In genomic region chr16:81752225-81752875, GRCh38 we compare ENCODE assay signal across 9 cellular contexts. TPM values are rescaled to one million over a fixed set of nuclear protein-coding genes. Genes with fewer than 3 reads are reported as not detected.
DNase-seq lines count a peak whose midpoint lies in the region; ATAC-seq and TF ChIP-seq lines count a peak whose summit lies in the region.
"Had no signal": no experiment of that assay in that cellular context is flagged by ENCODE, and none has a peak within 500 bp of the region (broad histone marks: within the 10 kb centered on the region; RNA-seq: fewer than 3 reads in every experiment).

No MANE protein-coding gene starts in this region.

- DNase-seq in activated CD4-positive, CD25-positive, alpha-beta regulatory T cell (lab: John Stamatoyannopoulos, UW) = no peak
- DNase-seq in OCI-M2 (lab: John Stamatoyannopoulos, UW; ENCODE audit: unreplicated experiment) (peak; percentile 21), left ventricle myocardium inferior (peak; percentile 63), thyroid gland (peak in 1 of 2 donors; percentile 16)
- no peak for DNase-seq in stimulated activated CD8-positive, alpha-beta memory T cell treated with anti-CD3 and anti-CD28 coated beads, Interleukin-4, amount 100 ng/mL, for 48 hours
- no peak for DNase-seq in stimulated activated CD4-positive, alpha-beta T cell treated with anti-CD3 and anti-CD28 coated beads, Interleukin-2, amount 100 ng/mL, for 48 hours

- no peaks in the 10 kb centered on the region for H3K9me3 ChIP-seq in left ventricle myocardium inferior (replicated peaks)
- H3K9me3 ChIP-seq in thyroid gland = no peaks in the 10 kb centered on the region

- TF ChIP-seq POLR2A in thyroid gland (IDR thresholded peaks at IDR 0.05) = no peak

- H3K4me3 ChIP-seq in left ventricle myocardium inferior (no peak overlapping the region), thyroid gland (replicated peaks in 1 of 3) (no peak overlapping the region)

- H3K4me1 ChIP-seq in left ventricle myocardium inferior = peaks cover 25% of the 10 kb centered on the region
- peaks cover 0 to 4% of the 10 kb centered on the region in 2 donors for H3K4me1 ChIP-seq in thyroid gland

- intact Hi-C loops in left ventricle myocardium inferior (cut with micrococcal nuclease) = no loop called here
- intact Hi-C loops in thyroid gland (cut with DNase I) = no loop called here

- H3K36me3 ChIP-seq in left ventricle myocardium inferior (no peaks in the 10 kb centered on the region), thyroid gland (no peaks in the 10 kb centered on the region)

- WGBS in thyroid gland, 2 donors = 58 to 68% methylated on average over 7 to 12 of the region's 13 CpGs

- peak overlapping the region; percentile 74 for H3K27ac ChIP-seq in left ventricle myocardium inferior (replicated peaks)
- H3K27ac ChIP-seq in thyroid gland = peak overlapping the region in 2 of 3 donors; percentile 45 to 56
- H3K27ac ChIP-seq: 22Rv1 had no signal

- ATAC-seq in activated CD4-positive, CD25-positive, alpha-beta regulatory T cell treated with anti-CD3 and anti-CD28 coated beads, Interleukin-2, amount 50 U/mL, for 24 hours = peak; percentile 25 to 51
- peak; percentile 74 for ATAC-seq in HG02970 (IDR thresholded peaks at IDR 0.05; ENCODE audit: low FRiP score, unreplicated experiment)

- TF ChIP-seq CTCF in left ventricle myocardium inferior (IDR thresholded peaks at IDR 0.05; ENCODE audit: borderline replicate concordance) = no peak
- TF ChIP-seq CTCF in thyroid gland (IDR thresholded peaks at IDR 0.05) = no peak

- H3K27me3 ChIP-seq in left ventricle myocardium inferior (ENCODE audit: low read depth) (no peaks in the 10 kb centered on the region), thyroid gland (no peaks in the 10 kb centered on the region)

RNA-seq across cellular contexts. Expression of gene PLCG2, which starts 26.7 kb away (rescaled TPM):
- total RNA-seq in left ventricle myocardium inferior = 5.6 TPM
- 10 to 100 TPM in 2 of 4 donors, 1 to 10 TPM in 2; 9.2 to 12.1 (median 10.3) TPM for total RNA-seq in thyroid gland

Comparison
In these comparisons a context has a peak if more than half of its experiments do, and no peak if none do; other contexts are left out.
1. DNase-seq: peak in OCI-M2 (single experiment) and left ventricle myocardium inferior (single experiment); none in activated CD4-positive, CD25-positive, alpha-beta regulatory T cell (0 of 4), stimulated activated CD8-positive, alpha-beta memory T cell treated with anti-CD3 and anti-CD28 coated beads, Interleukin-4, amount 100 ng/mL, for 48 hours (single experiment) and stimulated activated CD4-positive, alpha-beta T cell treated with anti-CD3 and anti-CD28 coated beads, Interleukin-2, amount 100 ng/mL, for 48 hours (0 of 2).